Comparison of ENCODE assay signal across 8 cellular contexts in the genomic region with DNA sequence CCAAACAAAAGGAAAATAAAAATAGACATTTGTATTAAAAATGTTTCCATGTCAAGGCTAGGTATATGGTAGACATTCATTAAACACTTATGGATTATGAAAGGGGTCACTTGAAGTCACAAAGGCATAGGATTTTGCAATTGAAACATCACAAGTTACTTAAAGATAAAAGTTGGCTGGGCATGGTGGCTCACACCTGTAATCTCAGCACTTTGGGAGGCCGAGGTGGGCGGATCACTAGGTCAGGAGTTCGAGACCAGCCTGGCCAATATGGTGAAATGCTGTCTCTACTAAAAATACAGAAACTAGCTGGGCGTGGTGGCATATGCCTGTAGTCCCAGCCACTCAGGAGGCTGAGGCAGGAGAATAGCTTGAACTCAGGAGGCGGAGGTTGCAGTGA. TPM values are rescaled to one million over a fixed set of nuclear protein-coding genes. Genes with fewer than 3 reads are reported as not detected.
"Had no signal": no experiment of that assay in that cellular context is flagged by ENCODE, and none has a peak within 500 bp of the region (broad histone marks: within the 10 kb centered on the region; RNA-seq: fewer than 3 reads in every experiment).

No MANE protein-coding gene starts in this region.

RNA-seq across cellular contexts. Expression of gene C9orf152, which starts 43.8 kb away (rescaled TPM):
- total RNA-seq: activated B cell treated with CpG ODN at 0.5 μM for 24 hours; activated CD4-positive, alpha-beta memory T cell treated with anti-CD3 and anti-CD28 coated beads for 36 hours; activated naive CD8-positive, alpha-beta T cell treated with anti-CD3 and anti-CD28 coated beads, Interleukin-2, amount 10 ng/mL, durations not matched to agents 7 days and 5 days; adrenal gland; cardiac septum; NCI-H460; Right ventricle myocardium inferior; SK-MEL-5 had no signal
